Comparison of ENCODE assay signal across 1 cellular context in the genomic region with DNA sequence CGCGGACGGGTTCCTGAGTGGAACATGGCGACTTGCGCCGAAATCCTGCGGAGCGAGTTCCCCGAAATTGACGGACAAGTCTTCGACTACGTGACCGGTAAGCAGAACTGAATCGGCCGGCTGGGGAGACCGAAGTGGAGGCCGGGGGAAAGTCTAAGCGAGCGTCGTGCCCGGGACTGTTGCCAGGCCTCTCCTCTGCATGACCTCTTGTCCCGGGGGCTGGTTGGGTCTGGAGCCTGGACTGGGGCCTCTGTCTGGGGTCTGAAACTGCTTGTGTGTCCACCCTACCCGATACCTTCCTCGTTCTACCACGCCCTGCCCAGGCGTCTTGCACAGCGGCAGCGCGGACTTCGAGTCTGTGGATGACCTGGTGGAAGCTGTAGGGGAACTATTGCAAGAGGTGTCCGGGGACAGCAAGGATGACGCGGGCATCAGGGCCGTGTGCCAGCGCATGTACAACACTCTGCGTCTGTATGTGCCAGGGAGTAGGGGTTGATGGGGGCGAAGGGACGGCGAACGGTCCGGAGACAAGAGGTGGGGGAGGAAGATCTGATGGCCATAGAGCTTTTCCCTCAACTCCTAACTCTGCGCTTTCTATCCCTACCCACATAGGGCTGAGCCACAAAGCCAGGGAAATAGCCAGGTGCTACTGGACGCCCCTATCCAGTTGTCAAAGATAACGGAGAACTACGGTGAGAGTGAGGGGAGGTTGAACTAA.
TF ChIP-seq lines count a peak whose summit lies in the region.

ABCF3 (plus strand) TSS at position 16 of the 718 bp plus-strand sequence; CDS start at position 25, 9 bp downstream.

TF ChIP-seq in K562, 482 proteins besides CTCF, POLR2A, EP300 and RAD21 (continues in another document):
- TF ChIP-seq OTX1 (CRISPR knock-in tag; IDR thresholded peaks at IDR 0.05): peak; percentile 43; the same call in 1 of the 2 replicates
- 0 out of 2 replicates have a peak, but pooled peaks have one; percentile 1 for TF ChIP-seq EP400 (IDR thresholded peaks at IDR 0.05)
- peak; percentile 76 for TF ChIP-seq HNRNPLL (IDR thresholded peaks at IDR 0.05; ENCODE audit: low read depth, low read length, poor library complexity, severe bottlenecking)
- no peak for TF ChIP-seq HCFC1 (IDR thresholded peaks at IDR 0.05; ENCODE audit: low read depth, low read length)
- TF ChIP-seq THAP7 (CRISPR knock-in tag; IDR thresholded peaks at IDR 0.05): peak; percentile 79; the same call in 1 of the 2 replicates
- peak; percentile 89; the same call in 1 of the 2 replicates for TF ChIP-seq CBFB (CRISPR knock-in tag; IDR thresholded peaks at IDR 0.05)
- TF ChIP-seq KAT7 (CRISPR knock-in tag; IDR thresholded peaks at IDR 0.05; ENCODE audit: borderline replicate concordance): 0 out of 2 replicates have a peak, but pooled peaks have one; percentile 43
- TF ChIP-seq, protein P1, sequence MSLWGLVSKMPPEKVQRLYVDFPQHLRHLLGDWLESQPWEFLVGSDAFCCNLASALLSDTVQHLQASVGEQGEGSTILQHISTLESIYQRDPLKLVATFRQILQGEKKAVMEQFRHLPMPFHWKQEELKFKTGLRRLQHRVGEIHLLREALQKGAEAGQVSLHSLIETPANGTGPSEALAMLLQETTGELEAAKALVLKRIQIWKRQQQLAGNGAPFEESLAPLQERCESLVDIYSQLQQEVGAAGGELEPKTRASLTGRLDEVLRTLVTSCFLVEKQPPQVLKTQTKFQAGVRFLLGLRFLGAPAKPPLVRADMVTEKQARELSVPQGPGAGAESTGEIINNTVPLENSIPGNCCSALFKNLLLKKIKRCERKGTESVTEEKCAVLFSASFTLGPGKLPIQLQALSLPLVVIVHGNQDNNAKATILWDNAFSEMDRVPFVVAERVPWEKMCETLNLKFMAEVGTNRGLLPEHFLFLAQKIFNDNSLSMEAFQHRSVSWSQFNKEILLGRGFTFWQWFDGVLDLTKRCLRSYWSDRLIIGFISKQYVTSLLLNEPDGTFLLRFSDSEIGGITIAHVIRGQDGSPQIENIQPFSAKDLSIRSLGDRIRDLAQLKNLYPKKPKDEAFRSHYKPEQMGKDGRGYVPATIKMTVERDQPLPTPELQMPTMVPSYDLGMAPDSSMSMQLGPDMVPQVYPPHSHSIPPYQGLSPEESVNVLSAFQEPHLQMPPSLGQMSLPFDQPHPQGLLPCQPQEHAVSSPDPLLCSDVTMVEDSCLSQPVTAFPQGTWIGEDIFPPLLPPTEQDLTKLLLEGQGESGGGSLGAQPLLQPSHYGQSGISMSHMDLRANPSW (CRISPR knock-in tag; IDR thresholded peaks at IDR 0.05): peak; percentile 77; the same call in 1 of the 2 replicates
- peak; percentile 78 for TF ChIP-seq TAF7 (tag; IDR thresholded peaks at IDR 0.05)
- TF ChIP-seq ZFX (CRISPR knock-in tag; IDR thresholded peaks at IDR 0.05): peak; percentile 93
- peak; percentile 33 to 90 (median 80) for TF ChIP-seq YY1 (IDR thresholded peaks at IDR 0.05; ENCODE audit: borderline replicate concordance in 1 of 3, control insufficient read depth in 1 of 3, extremely low read depth in 1 of 3, insufficient read depth in 3 of 3, insufficient read length in 1 of 3, insufficient replicate concordance in 2 of 3, low read depth in 1 of 3, low read length in 2 of 3)
- TF ChIP-seq, protein P2, sequence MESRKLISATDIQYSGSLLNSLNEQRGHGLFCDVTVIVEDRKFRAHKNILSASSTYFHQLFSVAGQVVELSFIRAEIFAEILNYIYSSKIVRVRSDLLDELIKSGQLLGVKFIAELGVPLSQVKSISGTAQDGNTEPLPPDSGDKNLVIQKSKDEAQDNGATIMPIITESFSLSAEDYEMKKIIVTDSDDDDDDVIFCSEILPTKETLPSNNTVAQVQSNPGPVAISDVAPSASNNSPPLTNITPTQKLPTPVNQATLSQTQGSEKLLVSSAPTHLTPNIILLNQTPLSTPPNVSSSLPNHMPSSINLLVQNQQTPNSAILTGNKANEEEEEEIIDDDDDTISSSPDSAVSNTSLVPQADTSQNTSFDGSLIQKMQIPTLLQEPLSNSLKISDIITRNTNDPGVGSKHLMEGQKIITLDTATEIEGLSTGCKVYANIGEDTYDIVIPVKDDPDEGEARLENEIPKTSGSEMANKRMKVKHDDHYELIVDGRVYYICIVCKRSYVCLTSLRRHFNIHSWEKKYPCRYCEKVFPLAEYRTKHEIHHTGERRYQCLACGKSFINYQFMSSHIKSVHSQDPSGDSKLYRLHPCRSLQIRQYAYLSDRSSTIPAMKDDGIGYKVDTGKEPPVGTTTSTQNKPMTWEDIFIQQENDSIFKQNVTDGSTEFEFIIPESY (CRISPR knock-in tag; IDR thresholded peaks at IDR 0.05): peak; percentile 45; the same call in 1 of the 2 replicates
- no peak for TF ChIP-seq RHOXF2B (CRISPR knock-in tag; conservative IDR thresholded peaks at IDR 0.05)
- no peak for TF ChIP-seq JUN (IDR thresholded peaks at IDR 0.05; ENCODE audit: borderline replicate concordance, low read depth, low read length)
- peak; percentile 55; the same call in 1 of the 2 replicates for TF ChIP-seq JUN (CRISPR knock-in tag; IDR thresholded peaks at IDR 0.05; ENCODE audit: borderline replicate concordance)
- TF ChIP-seq POLR2B (IDR thresholded peaks at IDR 0.05; ENCODE audit: low read depth, partially characterized antibody): peak; percentile 66
- TF ChIP-seq ZNF175 (CRISPR knock-in tag; IDR thresholded peaks at IDR 0.05; ENCODE audit: low read depth): no peak
- TF ChIP-seq, protein P3, sequence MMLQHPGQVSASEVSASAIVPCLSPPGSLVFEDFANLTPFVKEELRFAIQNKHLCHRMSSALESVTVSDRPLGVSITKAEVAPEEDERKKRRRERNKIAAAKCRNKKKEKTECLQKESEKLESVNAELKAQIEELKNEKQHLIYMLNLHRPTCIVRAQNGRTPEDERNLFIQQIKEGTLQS (IDR thresholded peaks at IDR 0.05): no peak
- TF ChIP-seq, protein P3 (CRISPR knock-in tag; conservative IDR thresholded peaks at IDR 0.05): peak; percentile 58; the same call in 1 of the 2 replicates
- TF ChIP-seq, protein P4, sequence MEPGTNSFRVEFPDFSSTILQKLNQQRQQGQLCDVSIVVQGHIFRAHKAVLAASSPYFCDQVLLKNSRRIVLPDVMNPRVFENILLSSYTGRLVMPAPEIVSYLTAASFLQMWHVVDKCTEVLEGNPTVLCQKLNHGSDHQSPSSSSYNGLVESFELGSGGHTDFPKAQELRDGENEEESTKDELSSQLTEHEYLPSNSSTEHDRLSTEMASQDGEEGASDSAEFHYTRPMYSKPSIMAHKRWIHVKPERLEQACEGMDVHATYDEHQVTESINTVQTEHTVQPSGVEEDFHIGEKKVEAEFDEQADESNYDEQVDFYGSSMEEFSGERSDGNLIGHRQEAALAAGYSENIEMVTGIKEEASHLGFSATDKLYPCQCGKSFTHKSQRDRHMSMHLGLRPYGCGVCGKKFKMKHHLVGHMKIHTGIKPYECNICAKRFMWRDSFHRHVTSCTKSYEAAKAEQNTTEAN (CRISPR knock-in tag; IDR thresholded peaks at IDR 0.05): peak; percentile 84; the same call in 1 of the 2 replicates
- 0 out of 2 replicates have a peak, but pooled peaks have one; percentile 6 for TF ChIP-seq C11orf30 (IDR thresholded peaks at IDR 0.05; ENCODE audit: low read depth)
- TF ChIP-seq ZNF407 (IDR thresholded peaks at IDR 0.05; ENCODE audit: low read depth): peak; percentile 7; the same call in 1 of the 2 replicates
